35 cellular contexts compared by ENCODE assay signal in genomic region chr12:13411287-13411686, GRCh38.
"Had no signal": no experiment of that assay in that cellular context is flagged by ENCODE, and none has a peak within 500 bp of the region (broad histone marks: within the 10 kb centered on the region; RNA-seq: fewer than 3 reads in every experiment).

No MANE protein-coding gene starts in this region.

- H3K4me3 ChIP-seq: MG63 had no signal

- H3K36me3 ChIP-seq: MG63 had no signal

- DNase-seq: Karpas-422, Kasumi-1, MG63, MM.1S, MV-4-11, NCI-H1048, NCI-H1092, NCI-H1092 treated with DMSO at 0.1 percent for 48 hours, NCI-H1105, NCI-H1105 treated with DMSO at 0.1 percent for 48 hours, NCI-H1417, NCI-H1417 treated with DMSO at 0.1 percent for 48 hours, NCI-H1436, NCI-H1436 treated with DMSO at 0.1 percent for 48 hours, NCI-H146, NCI-H1694, NCI-H1694 treated with DMSO at 0.1 percent for 48 hours, NCI-H187, NCI-H187 treated with DMSO at 0.1 percent for 48 hours, NCI-H1930, NCI-H2029, NCI-H2029 treated with DMSO at 0.1 percent for 48 hours, NCI-H2081, NCI-H2081 treated with DMSO at 0.1 percent for 48 hours, NCI-H2107, NCI-H2171, NCI-H2171 treated with DMSO at 0.1 percent for 48 hours, NCI-H2227 treated with DMSO at 0.1 percent for 48 hours, NCI-H226, NCI-H345, NCI-H446, NCI-H446 treated with DMSO at 0.1 percent for 48 hours, NCI-H510A, NCI-H510A treated with DMSO at 0.1 percent for 48 hours, NCI-H524 had no signal
